23 cellular contexts compared by ENCODE assay signal in genomic region chr21:34941162-34941561, GRCh38.
DNase-seq lines count a peak whose midpoint lies in the region; ATAC-seq and TF ChIP-seq lines count a peak whose summit lies in the region.
"Had no signal": no experiment of that assay in that cellular context is flagged by ENCODE, and none has a peak within 500 bp of the region (broad histone marks: within the 10 kb centered on the region; RNA-seq: fewer than 3 reads in every experiment).

No MANE protein-coding gene starts in this region.

- POLR2A ChIA-PET in activated B cell treated with CpG ODN at 0.5 μM for 24 hours (lab: Charles Lee): no interaction called here

- no peaks in the 10 kb centered on the region for H3K27me3 ChIP-seq in mesenchymal stem cell (ENCODE audit: control insufficient read depth in 1 of 2, insufficient read depth in 1 of 2, low read length in 2 of 2)
- H3K27me3 ChIP-seq: upper lobe of left lung had no signal

- no peak overlapping the region for H3K27ac ChIP-seq in mesenchymal stem cell (ENCODE audit: low read length, poor library complexity, severe bottlenecking)
- H3K27ac ChIP-seq: C4-2B, upper lobe of left lung had no signal

- H3K79me1 ChIP-seq in mesenchymal stem cell (replicated peaks; ENCODE audit: low read length, poor library complexity, severe bottlenecking): peaks cover 3% of the 10 kb centered on the region

- no peaks in the 10 kb centered on the region for H3K36me3 ChIP-seq in mesenchymal stem cell (ENCODE audit: control insufficient read depth in 1 of 2, insufficient read depth in 2 of 2, low read depth in 1 of 2, low read length in 2 of 2)
- H3K36me3 ChIP-seq: upper lobe of left lung had no signal

- no peak overlapping the region for H3K9ac ChIP-seq in mesenchymal stem cell (ENCODE audit: low read length)

- no peak overlapping the region for H2BK120ac ChIP-seq in mesenchymal stem cell (ENCODE audit: low read depth, low read length)

- H3K27ac Mint-ChIP-seq in natural killer cell treated with Interleukin-12 subunit alpha and Interleukin-12 subunit beta and Interleukin-15 and Interleukin-18, amount 100 ng/mL, for 72 hours: peak overlapping the region; percentile 28 to 31
- H3K27ac Mint-ChIP-seq in natural killer cell: peak overlapping the region in 1 of 2 donors; percentile 14
- peak overlapping the region; percentile 41 for H3K27ac Mint-ChIP-seq in activated B cell treated with CpG ODN at 0.5 μM for 24 hours
- H3K27ac Mint-ChIP-seq: activated naive CD8-positive, alpha-beta T cell treated with anti-CD3 and anti-CD28 coated beads, Interleukin-2, amount 10 ng/mL, durations not matched to agents 7 days and 5 days had no signal

- H2AK5ac ChIP-seq in mesenchymal stem cell (ENCODE audit: low read length, severe bottlenecking): peak overlapping the region; percentile 10

- H3K14ac ChIP-seq in mesenchymal stem cell (ENCODE audit: low read length in 2 of 2): no peak overlapping the region

- peak overlapping the region in 1 of 2 experiments; percentile 7 for H2BK12ac ChIP-seq in mesenchymal stem cell (ENCODE audit: low read length in 2 of 2)

- DNase-seq in natural killer cell treated with Interleukin-12 subunit alpha and Interleukin-12 subunit beta and Interleukin-15 and Interleukin-18, amount 100 ng/mL, for 72 hours (ENCODE audit: low spot score): no peak
- DNase-seq in natural killer cell (no peak), activated B cell treated with CpG ODN at 0.5 μM for 24 hours (no peak), mesenchymal stem cell (no peak), NCI-H524 treated with DMSO at 0.1 percent for 48 hours (lab: John Stamatoyannopoulos, UW) (no peak)
- DNase-seq: ACHN; activated naive CD8-positive, alpha-beta T cell treated with anti-CD3 and anti-CD28 coated beads, Interleukin-2, amount 10 ng/mL, durations not matched to agents 7 days and 5 days; DMS 273 treated with DMSO at 0.1 percent for 48 hours; erythroblast; foreskin fibroblast; KG1; left ventricle myocardium superior; mucosa of descending colon; NCI-H1694 treated with DMSO at 0.1 percent for 48 hours; NCI-H774; retina; Right ventricle myocardium superior; stimulated activated CD4-positive, alpha-beta T cell treated with anti-CD3 and anti-CD28 coated beads, Interleukin-4, amount 100 ng/mL, for 1 hour; upper lobe of left lung had no signal

- no peak overlapping the region for H3K4ac ChIP-seq in mesenchymal stem cell (ENCODE audit: low read depth in 1 of 2, low read length in 2 of 2)

- no peak overlapping the region for H3K23ac ChIP-seq in mesenchymal stem cell (ENCODE audit: low read length in 2 of 2)

- peak overlapping the region in 1 of 2 experiments; percentile 25 for H3K18ac ChIP-seq in mesenchymal stem cell (ENCODE audit: low read depth in 1 of 2, low read length in 2 of 2)

- H2BK15ac ChIP-seq in mesenchymal stem cell (ENCODE audit: low read depth, poor library complexity, severe bottlenecking): no peak overlapping the region

- H3K4me1 Mint-ChIP-seq in natural killer cell treated with Interleukin-12 subunit alpha and Interleukin-12 subunit beta and Interleukin-15 and Interleukin-18, amount 100 ng/mL, for 72 hours (ENCODE audit: low read depth in 2 of 2): peaks cover 47 to 64% of the 10 kb centered on the region in 2 donors
- H3K4me1 Mint-ChIP-seq in natural killer cell (peaks cover 41 to 60% of the 10 kb centered on the region in 2 donors), activated B cell treated with CpG ODN at 0.5 μM for 24 hours (peaks cover 58% of the 10 kb centered on the region)

- TF ChIP-seq CTCF in natural killer cell (IDR thresholded peaks at IDR 0.05) (no peak), activated B cell treated with CpG ODN at 0.5 μM for 24 hours (IDR thresholded peaks at IDR 0.05) (no peak)

- no peak overlapping the region for H4K91ac ChIP-seq in mesenchymal stem cell (ENCODE audit: low read length)

- no peak overlapping the region for H3K4me2 ChIP-seq in mesenchymal stem cell (ENCODE audit: low read length, poor library complexity, severe bottlenecking)

- no peak overlapping the region for H3K4me3 Mint-ChIP-seq in natural killer cell treated with Interleukin-12 subunit alpha and Interleukin-12 subunit beta and Interleukin-15 and Interleukin-18, amount 100 ng/mL, for 72 hours
- H3K4me3 Mint-ChIP-seq in natural killer cell (no peak overlapping the region), activated B cell treated with CpG ODN at 0.5 μM for 24 hours (no peak overlapping the region)
- H3K4me3 Mint-ChIP-seq: activated naive CD8-positive, alpha-beta T cell treated with anti-CD3 and anti-CD28 coated beads, Interleukin-2, amount 10 ng/mL, durations not matched to agents 7 days and 5 days had no signal

- no peaks in the 10 kb centered on the region for H3K27me3 Mint-ChIP-seq in natural killer cell treated with Interleukin-12 subunit alpha and Interleukin-12 subunit beta and Interleukin-15 and Interleukin-18, amount 100 ng/mL, for 72 hours
- no peaks in the 10 kb centered on the region for H3K27me3 Mint-ChIP-seq in natural killer cell (ENCODE audit: low read depth in 2 of 2)
- H3K27me3 Mint-ChIP-seq in activated B cell treated with CpG ODN at 0.5 μM for 24 hours: no peaks in the 10 kb centered on the region

- H4K8ac ChIP-seq in mesenchymal stem cell (ENCODE audit: low read length): no peak overlapping the region

- no peak overlapping the region for H3K4me3 ChIP-seq in mesenchymal stem cell (ENCODE audit: insufficient read depth in 1 of 2, low read depth in 1 of 2, low read length in 2 of 2)
- H3K4me3 ChIP-seq: mucosa of descending colon, upper lobe of left lung had no signal

- peaks cover 6% of the 10 kb centered on the region for H3K4me1 ChIP-seq in mesenchymal stem cell (ENCODE audit: control insufficient read depth, insufficient read depth, low read depth, low read length)
- H3K4me1 ChIP-seq: upper lobe of left lung had no signal

- intact Hi-C loops in natural killer cell (cut with micrococcal nuclease): no loop called here
- intact Hi-C loops in activated B cell treated with CpG ODN at 0.5 μM for 24 hours (cut with micrococcal nuclease): loop anchor here (5.0 kb wide), 1 partner anchor 34 kb away; no protein-coding TSS in a partner anchor

- H3K9me3 Mint-ChIP-seq in natural killer cell treated with Interleukin-12 subunit alpha and Interleukin-12 subunit beta and Interleukin-15 and Interleukin-18, amount 100 ng/mL, for 72 hours: peaks cover 6% of the 10 kb centered on the region
- H3K9me3 Mint-ChIP-seq in natural killer cell: no peaks in the 10 kb centered on the region
- H3K9me3 Mint-ChIP-seq in activated B cell treated with CpG ODN at 0.5 μM for 24 hours: no peaks in the 10 kb centered on the region
- H3K9me3 Mint-ChIP-seq: activated naive CD8-positive, alpha-beta T cell treated with anti-CD3 and anti-CD28 coated beads, Interleukin-2, amount 10 ng/mL, durations not matched to agents 7 days and 5 days had no signal

- H2BK5ac ChIP-seq in mesenchymal stem cell (ENCODE audit: low read depth, low read length, poor library complexity, severe bottlenecking): no peak overlapping the region

- ATAC-seq in natural killer cell treated with Interleukin-12 subunit alpha and Interleukin-12 subunit beta and Interleukin-15 and Interleukin-18, amount 100 ng/mL, for 72 hours: no peak
- ATAC-seq in natural killer cell: no peak
- no peak for ATAC-seq in activated B cell treated with CpG ODN at 0.5 μM for 24 hours (ENCODE audit: low read depth)
- no peak for ATAC-seq in GM18907 (IDR thresholded peaks at IDR 0.05; ENCODE audit: unreplicated experiment)
- no peak for ATAC-seq in HG02588 (IDR thresholded peaks at IDR 0.05; ENCODE audit: unreplicated experiment)
- ATAC-seq in HG03571 (IDR thresholded peaks at IDR 0.05; ENCODE audit: unreplicated experiment): no peak
- ATAC-seq: left ventricle myocardium superior, mucosa of descending colon had no signal

- H3K9me3 ChIP-seq in mesenchymal stem cell (ENCODE audit: control insufficient read depth, low read length): no peaks in the 10 kb centered on the region
- H3K9me3 ChIP-seq: mucosa of descending colon, upper lobe of left lung had no signal

- H2AFZ ChIP-seq in mesenchymal stem cell (ENCODE audit: low read depth, low read length): no peak overlapping the region

- CTCF ChIA-PET in activated B cell treated with CpG ODN at 0.5 μM for 24 hours (lab: Charles Lee): no interaction called here

- 66% methylated on average over 2 of the region's 2 CpGs for WGBS in mesenchymal stem cell

- H3K36me3 Mint-ChIP-seq in natural killer cell treated with Interleukin-12 subunit alpha and Interleukin-12 subunit beta and Interleukin-15 and Interleukin-18, amount 100 ng/mL, for 72 hours: peaks cover 3% of the 10 kb centered on the region
- H3K36me3 Mint-ChIP-seq in natural killer cell (no peaks in the 10 kb centered on the region), activated B cell treated with CpG ODN at 0.5 μM for 24 hours (ENCODE audit: low read depth) (peaks cover 5% of the 10 kb centered on the region)
